ENCODE assay signal across 16 cellular contexts in genomic region chr9:122809261-122809660, GRCh38. TPM values are rescaled to one million over a fixed set of nuclear protein-coding genes. Genes with fewer than 3 reads are reported as not detected.
"Had no signal": no experiment of that assay in that cellular context is flagged by ENCODE, and none has a peak within 500 bp of the region (broad histone marks: within the 10 kb centered on the region; RNA-seq: fewer than 3 reads in every experiment).

No MANE protein-coding gene starts in this region.

RNA-seq across cellular contexts. Expression of gene OR1K1, which starts 9.3 kb away (rescaled TPM):
- total RNA-seq: activated CD4-positive, alpha-beta T cell treated with anti-CD3 and anti-CD28 coated beads, Interleukin-2, amount 10 ng/mL, durations not matched to agents 7 days and 5 days; activated CD8-positive, alpha-beta T cell treated with anti-CD3 and anti-CD28 coated beads, Interleukin-2, amount 10 ng/mL, durations not matched to agents 7 days and 5 days; activated T-helper 2 cell treated with anti-CD3 and anti-CD28 coated beads, Interferon-gamma antibody, Interleukin-2, Interleukin-4, amounts not matched to agents 10 μg/mL and 5 μg/mL and 100 μg/mL, durations not matched to agents 14 hours and 24 hours and 36 hours; colonic mucosa; endodermal cell; epithelial cell of proximal tubule; fibroblast of lung; foreskin keratinocyte; left colon; lung; mesothelial cell of epicardium; natural killer cell treated with Interleukin-12 subunit alpha and Interleukin-12 subunit beta and Interleukin-15 and Interleukin-18, amount 100 ng/mL, for 72 hours; sigmoid colon; spleen; urinary bladder had no signal
- polyA plus RNA-seq: fibroblast of lung, foreskin keratinocyte, lung, sigmoid colon, spleen, thymus, urinary bladder had no signal

RNA-seq across cellular contexts. Expression of gene OR5C1, which starts 20.5 kb away (rescaled TPM):
- total RNA-seq: activated CD4-positive, alpha-beta T cell treated with anti-CD3 and anti-CD28 coated beads, Interleukin-2, amount 10 ng/mL, durations not matched to agents 7 days and 5 days; activated CD8-positive, alpha-beta T cell treated with anti-CD3 and anti-CD28 coated beads, Interleukin-2, amount 10 ng/mL, durations not matched to agents 7 days and 5 days; activated T-helper 2 cell treated with anti-CD3 and anti-CD28 coated beads, Interferon-gamma antibody, Interleukin-2, Interleukin-4, amounts not matched to agents 10 μg/mL and 5 μg/mL and 100 μg/mL, durations not matched to agents 14 hours and 24 hours and 36 hours; colonic mucosa; endodermal cell; epithelial cell of proximal tubule; fibroblast of lung; foreskin keratinocyte; left colon; lung; mesothelial cell of epicardium; natural killer cell treated with Interleukin-12 subunit alpha and Interleukin-12 subunit beta and Interleukin-15 and Interleukin-18, amount 100 ng/mL, for 72 hours; sigmoid colon; spleen; urinary bladder had no signal
- polyA plus RNA-seq: fibroblast of lung, foreskin keratinocyte, lung, sigmoid colon, spleen, urinary bladder had no signal
